Comparison of ENCODE assay signal across 17 cellular contexts in genomic region chr22:49099496-49100124, GRCh38.
DNase-seq lines count a peak whose midpoint lies in the region; ATAC-seq and TF ChIP-seq lines count a peak whose summit lies in the region.
"Had no signal": no experiment of that assay in that cellular context is flagged by ENCODE, and none has a peak within 500 bp of the region (broad histone marks: within the 10 kb centered on the region; RNA-seq: fewer than 3 reads in every experiment).

No MANE protein-coding gene starts in this region.

- no peaks in the 10 kb centered on the region for H4K20me1 ChIP-seq in HCT116 (ENCODE audit: insufficient read depth)

- no peak overlapping the region for H2BK120ac ChIP-seq in mesendoderm (ENCODE audit: low read depth, low read length)

- RAD21 ChIA-PET in HCT116 (lab: Charles Lee; ENCODE audit: low non-redundant PET in 1 of 2, low total read pairs in 2 of 2, uncharacterized antibody in 2 of 2, unreplicated experiment in 2 of 2) = no interaction called here

- no peak overlapping the region for H4K8ac ChIP-seq in mesendoderm (ENCODE audit: low read depth, low read length)

- no peak overlapping the region for H2AK5ac ChIP-seq in mesendoderm (ENCODE audit: low read length)

- no TSS peak for BruUV-seq in A673 (replicated peaks; lab: Mats Ljungman, UMichigan)
- no TSS peak for BruUV-seq in HCT116 (replicated peaks; lab: Mats Ljungman, UMichigan)

- no peak overlapping the region for H3K23ac ChIP-seq in mesendoderm (ENCODE audit: low read length)

- intact Hi-C loops in A673 (cut with micrococcal nuclease; ENCODE audit: unreplicated experiment) = no loop called here
- intact Hi-C loops in HCT116 (cut with micrococcal nuclease) = no loop called here

- H3K4me2 ChIP-seq in HCT116 (ENCODE audit: low read length) (peak overlapping the region; percentile 63), mesendoderm (ENCODE audit: low read length) (no peak overlapping the region)

- DNase-seq in A673 (ENCODE audit: low spot score) (peak; percentile 49), HCT116 (ENCODE audit: low read depth, low spot score) (peak; percentile 45), SHP77 treated with DMSO at 0.1 percent for 48 hours (lab: John Stamatoyannopoulos, UW) (peak; percentile 20), mesendoderm (peak; percentile 13), NCI-H2029 (lab: John Stamatoyannopoulos, UW) (no peak), NCI-H1436 (lab: John Stamatoyannopoulos, UW) (no peak)
- no peak for DNase-seq in stimulated activated CD4-positive, alpha-beta T cell treated with anti-CD3 and anti-CD28 coated beads, Interleukin-2, amount 100 ng/mL, for 48 hours
- DNase-seq: activated CD4-positive, alpha-beta memory T cell treated with anti-CD3 and anti-CD28 coated beads, Interleukin-2, amount 10 ng/mL, durations not matched to agents 7 days and 5 days; foreskin keratinocyte; GDM1; Karpas-422; left ventricle myocardium superior; NCI-H1694; NCI-H510A treated with DMSO at 0.1 percent for 48 hours; OCI-M1; stomach had no signal

- no peak overlapping the region for H3K4ac ChIP-seq in mesendoderm (ENCODE audit: low read depth, low read length)

- no peak for TF ChIP-seq POLR2A in HCT116 (IDR thresholded peaks at IDR 0.05; ENCODE audit: borderline replicate concordance, extremely low read depth, insufficient read depth, insufficient read length)

- H3K9me2 ChIP-seq in HCT116 (ENCODE audit: insufficient read depth) = no peaks in the 10 kb centered on the region

- peak overlapping the region; percentile 52 for H2AFZ ChIP-seq in HCT116 (ENCODE audit: low read depth, low read length, poor library complexity, severe bottlenecking)

- no peak overlapping the region for H3K18ac ChIP-seq in mesendoderm (ENCODE audit: low read length)

- CTCF ChIA-PET in A673 (lab: Charles Lee) (no interaction called here), HCT116 (lab: Charles Lee) (no interaction called here)

- H3K27ac ChIP-seq in A673 (ENCODE audit: low read depth, low read length, poor library complexity, severe bottlenecking) (no peak overlapping the region), HCT116 (ENCODE audit: low read depth, low read length) (no peak overlapping the region; the same call in 1 of the 2 replicates), mesendoderm (ENCODE audit: low read depth, low read length) (no peak overlapping the region)
- H3K27ac ChIP-seq: foreskin keratinocyte, stomach had no signal

- no peaks in the 10 kb centered on the region for H3K9me3 ChIP-seq in A673 (ENCODE audit: low read depth, low read length, poor library complexity, severe bottlenecking)
- no peaks in the 10 kb centered on the region for H3K9me3 ChIP-seq in HCT116 (ENCODE audit: control insufficient read depth in 1 of 2, insufficient read depth in 1 of 2, low read depth in 1 of 2, low read length in 2 of 2)
- H3K9me3 ChIP-seq: stomach had no signal

- H2BK5ac ChIP-seq in mesendoderm (ENCODE audit: low read length) = no peak overlapping the region

- WGBS in mesendoderm (ENCODE audit: extremely low coverage, insufficient coverage, low lambda C conversion rate) = no CpG with 5 or more reads among the region's 15 CpGs

- no peak overlapping the region for H3K9ac ChIP-seq in HCT116 (ENCODE audit: low read length)
- H3K9ac ChIP-seq in mesendoderm (ENCODE audit: low read length) = no peak overlapping the region

- H3K27me3 ChIP-seq in A673 (replicated peaks; ENCODE audit: insufficient read depth, low read depth, low read length, poor library complexity) (no peaks in the 10 kb centered on the region), HCT116 (ENCODE audit: insufficient read depth, low read length) (0 out of 2 replicates have a peak, but pooled peaks cover 3% of the 10 kb centered on the region), mesendoderm (ENCODE audit: insufficient read depth, low read length, poor library complexity) (no peaks in the 10 kb centered on the region)
- H3K27me3 ChIP-seq: foreskin keratinocyte had no signal

- no peak overlapping the region for H3K56ac ChIP-seq in mesendoderm (ENCODE audit: low read length)

- POLR2A ChIA-PET in A673 (lab: Charles Lee; ENCODE audit: low non-redundant PET) (no interaction called here), HCT116 (lab: Charles Lee) (no interaction called here)

- H3K79me2 ChIP-seq in HCT116 (ENCODE audit: insufficient read depth, low read length) (no peaks in the 10 kb centered on the region), mesendoderm (ENCODE audit: control insufficient read depth, insufficient read depth, low read length) (no peaks in the 10 kb centered on the region)

- peak; percentile 98 for ATAC-seq in HCT116
- no peak for ATAC-seq in GM18519 (IDR thresholded peaks at IDR 0.05; ENCODE audit: low FRiP score, unreplicated experiment)
- ATAC-seq: foreskin keratinocyte, left ventricle myocardium superior had no signal

- TF ChIP-seq CTCF in A673 (conservative IDR thresholded peaks at IDR 0.05; ENCODE audit: low read depth, low read length) = no peak
- TF ChIP-seq CTCF in HCT116 (IDR thresholded peaks at IDR 0.05 in 2 of 3, conservative IDR thresholded peaks at IDR 0.05 in 1 of 3; ENCODE audit: borderline replicate concordance in 1 of 3, insufficient read depth in 1 of 3, low read depth in 2 of 3, low read length in 2 of 3) = no peak

- H4K5ac ChIP-seq in mesendoderm (ENCODE audit: low read length) = no peak overlapping the region

- no peak overlapping the region for H2BK15ac ChIP-seq in mesendoderm (replicated peaks; ENCODE audit: low read depth)

- no peaks in the 10 kb centered on the region for H3K36me3 ChIP-seq in A673 (ENCODE audit: insufficient read depth, low read length, poor library complexity, severe bottlenecking)
- no peaks in the 10 kb centered on the region for H3K36me3 ChIP-seq in HCT116 (ENCODE audit: control insufficient read depth in 1 of 2, insufficient read depth in 2 of 2, low read length in 2 of 2)
- no peaks in the 10 kb centered on the region for H3K36me3 ChIP-seq in mesendoderm (ENCODE audit: control insufficient read depth, insufficient read depth, low read length)
- H3K36me3 ChIP-seq: stomach had no signal

- TF ChIP-seq RAD21 in HCT116 (IDR thresholded peaks at IDR 0.05; ENCODE audit: low read depth) = no peak

- H3K4me1 ChIP-seq in A673 (ENCODE audit: insufficient read depth, low read length, poor library complexity, severe bottlenecking) (peaks cover 21% of the 10 kb centered on the region), HCT116 (ENCODE audit: control insufficient read depth in 1 of 2, insufficient read depth in 2 of 2, low read length in 2 of 2) (peaks cover 8 to 13% of the 10 kb centered on the region in 2 experiments), mesendoderm (ENCODE audit: control insufficient read depth, low read depth, low read length) (no peaks in the 10 kb centered on the region)
- H3K4me1 ChIP-seq: foreskin keratinocyte had no signal

- H3K79me1 ChIP-seq in mesendoderm (ENCODE audit: low read length) = no peaks in the 10 kb centered on the region

- H3K4me3 ChIP-seq in A673 (ENCODE audit: low read depth, low read length, poor library complexity, severe bottlenecking) (no peak overlapping the region), HCT116 (replicated peaks in 1 of 2; ENCODE audit: low read depth in 1 of 2, low read length in 2 of 2) (peak overlapping the region in 1 of 2 experiments; percentile 22; a peak in 2 of 4 replicates), mesendoderm (ENCODE audit: low read length) (no peak overlapping the region)
- H3K4me3 ChIP-seq: stomach had no signal

TF ChIP-seq in HCT116, 20 proteins besides CTCF, POLR2A, EP300 and RAD21 (continues in another document):
- TF ChIP-seq, protein P1, sequence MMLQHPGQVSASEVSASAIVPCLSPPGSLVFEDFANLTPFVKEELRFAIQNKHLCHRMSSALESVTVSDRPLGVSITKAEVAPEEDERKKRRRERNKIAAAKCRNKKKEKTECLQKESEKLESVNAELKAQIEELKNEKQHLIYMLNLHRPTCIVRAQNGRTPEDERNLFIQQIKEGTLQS (IDR thresholded peaks at IDR 0.05) = no peak
- TF ChIP-seq REST (IDR thresholded peaks at IDR 0.05; ENCODE audit: low read depth) (no peak), YY1 (IDR thresholded peaks at IDR 0.05; ENCODE audit: extremely low read depth, insufficient replicate concordance, low read depth, low read length) (peak; percentile 21), CBX3 (IDR thresholded peaks at IDR 0.05; ENCODE audit: low read depth) (peak; percentile 69; the same call in 1 of the 2 replicates), SRF (IDR thresholded peaks at IDR 0.05; ENCODE audit: low read depth) (no peak), FOSL1 (IDR thresholded peaks at IDR 0.05; ENCODE audit: low read depth) (peak; percentile 79)
- TF ChIP-seq, protein P2, sequence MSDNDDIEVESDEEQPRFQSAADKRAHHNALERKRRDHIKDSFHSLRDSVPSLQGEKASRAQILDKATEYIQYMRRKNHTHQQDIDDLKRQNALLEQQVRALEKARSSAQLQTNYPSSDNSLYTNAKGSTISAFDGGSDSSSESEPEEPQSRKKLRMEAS (IDR thresholded peaks at IDR 0.05) = peak; percentile 76

Comparison
In these comparisons a context has a peak if more than half of its experiments do, and no peak if none do; other contexts are left out.
1. DNase-seq: peak in A673 (single experiment), HCT116 (single experiment), SHP77 treated with DMSO at 0.1 percent for 48 hours (single experiment) and mesendoderm (single experiment); none in stimulated activated CD4-positive, alpha-beta T cell treated with anti-CD3 and anti-CD28 coated beads, Interleukin-2, amount 100 ng/mL, for 48 hours (0 of 2), NCI-H2029 (single experiment) and NCI-H1436 (single experiment).